In genomic region chr1:145535461-145535860, GRCh38 we compare ENCODE assay signal across 8 cellular contexts.
A peak's percentile ranks its signal among the peaks of the same experiment; 100 is the strongest.
DNase-seq lines count a peak whose midpoint lies in the region; ATAC-seq, FAIRE-seq and TF ChIP-seq lines count a peak whose summit lies in the region.
"Not testable (repeated sequence)": the region's sequence is repeated elsewhere in the genome, so short reads cannot be mapped to it uniquely, and the experiment has no call there.

No MANE protein-coding gene starts in this region.

- not testable (repeated sequence) for TF ChIP-seq CTCF in astrocyte of the spinal cord (IDR thresholded peaks at IDR 0.05; ENCODE audit: low read depth, low read length); fibroblast of mammary gland (conservative IDR thresholded peaks at IDR 0.05; ENCODE audit: control insufficient read depth, insufficient read depth, low read depth, low read length); omental fat pad (IDR thresholded peaks at IDR 0.05)

- DNase-seq in A172 (ENCODE audit: low spot score), result peak; percentile 66
- peak; percentile 62 for DNase-seq in ELF-1 (ENCODE audit: low read depth, low spot score)
- DNase-seq in HT1080 (ENCODE audit: low read depth), result peak; percentile 43
- DNase-seq in RCC 7860 (ENCODE audit: low spot score), result peak; percentile 81
- DNase-seq in astrocyte of the spinal cord (ENCODE audit: low read depth, low spot score), result peak; percentile 42
- DNase-seq in fibroblast of mammary gland (ENCODE audit: low read depth), result peak; percentile 70
- peak; percentile 72 for DNase-seq in iris pigment epithelial cell (ENCODE audit: low read depth)
- not testable (repeated sequence) for DNase-seq in omental fat pad (ENCODE audit: low spot score)

- in situ Hi-C loops in astrocyte of the spinal cord (cut with HindIII; ENCODE audit: low sequenced_read_pairs), result not testable (repeated sequence)

- peak; percentile 35 for ATAC-seq in omental fat pad (ENCODE audit: low FRiP score)

- not testable (repeated sequence) for H3K4me3 ChIP-seq in astrocyte of the spinal cord (ENCODE audit: low read depth, low read length); fibroblast of mammary gland (ENCODE audit: control insufficient read depth, low read depth, low read length)

- not testable (repeated sequence) for FAIRE-seq in RCC 7860 (lab: Jason Lieb, UNC)
